Comparison of ENCODE assay signal across 8 cellular contexts in the genomic region with DNA sequence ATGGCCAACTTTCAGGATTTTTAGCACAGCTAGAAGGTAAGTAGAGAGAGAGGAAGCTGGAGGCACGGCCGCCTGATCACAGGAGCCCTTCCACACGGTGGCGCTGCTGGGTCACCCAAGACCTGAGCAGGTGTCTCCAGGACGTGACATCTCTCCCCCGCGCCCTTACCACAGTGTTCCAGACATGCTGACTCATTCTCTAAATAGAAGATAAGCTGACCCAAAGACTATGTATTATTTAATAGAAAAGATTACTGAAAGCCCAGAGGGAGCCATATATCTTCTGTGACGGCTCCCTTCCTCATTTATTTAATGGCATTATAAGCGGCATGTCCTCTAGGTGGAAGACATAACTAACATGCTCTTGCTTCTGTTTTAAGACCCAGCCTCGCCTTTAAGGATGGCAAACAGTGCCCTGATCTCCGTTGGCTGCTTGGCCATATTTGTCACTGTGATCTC. TPM values are rescaled to one million over a fixed set of nuclear protein-coding genes. Genes with fewer than 3 reads are reported as not detected.
DNase-seq lines count a peak whose midpoint lies in the region; ATAC-seq, FAIRE-seq and TF ChIP-seq lines count a peak whose summit lies in the region.

No MANE protein-coding gene starts in this region.

- CTCF ChIA-PET in endothelial cell of umbilical vein (lab: Charles Lee): interaction anchor here (0.6 to 7.5 kb wide), 51 partner anchors 9 to 695 kb away, joined by 3 to 88 read pairs (median 5); a partner anchor contains a TSS

- no peaks in the 10 kb centered on the region for H4K20me1 ChIP-seq in endothelial cell of umbilical vein (replicated peaks; ENCODE audit: control insufficient read depth, extremely low read depth, insufficient read depth, low read length)

- peak; percentile 96 for ATAC-seq in GM21447 (IDR thresholded peaks at IDR 0.05; ENCODE audit: unreplicated experiment)
- peak; percentile 98 for ATAC-seq in naive B cell (ENCODE audit: low read depth in 2 of 2)
- peak; percentile 97 for ATAC-seq in stimulated activated memory B cell treated with anti-CD40 and anti-IgM and Interleukin-4, amounts not matched to agents 10 μg/mL and 1 μg/mL and 100 μg/mL, for 72 hours

- TF ChIP-seq CTCF in endothelial cell of umbilical vein (IDR thresholded peaks at IDR 0.05; ENCODE audit: extremely low read depth in 1 of 2, insufficient read depth in 1 of 2, low read depth in 1 of 2, low read length in 2 of 2): peak; percentile 89 to 95

- no peaks in the 10 kb centered on the region for H3K79me2 ChIP-seq in endothelial cell of umbilical vein (ENCODE audit: control insufficient read depth, insufficient read depth, low read length)

- H3K36me3 ChIP-seq in endothelial cell of umbilical vein (ENCODE audit: control insufficient read depth in 2 of 2, extremely low read depth in 1 of 2, insufficient read depth in 2 of 2, low read length in 2 of 2): no peaks in the 10 kb centered on the region

- H3K4me3 Mint-ChIP-seq in naive B cell: peak overlapping the region in 6 of 8 donors; percentile 56 to 71 (median 62)
- H3K4me3 Mint-ChIP-seq in stimulated activated memory B cell treated with anti-CD40 and anti-IgM and Interleukin-4, amounts not matched to agents 10 μg/mL and 1 μg/mL and 100 μg/mL, for 72 hours: peak overlapping the region; percentile 76

- no peaks in the 10 kb centered on the region for H3K9me3 ChIP-seq in endothelial cell of umbilical vein (replicated peaks; ENCODE audit: control insufficient read depth, insufficient read depth, low read length)

- H3K9ac ChIP-seq in endothelial cell of umbilical vein (replicated peaks; ENCODE audit: extremely low read depth, insufficient read depth, low read length): peak overlapping the region; percentile 13

- peak; percentile 95 for FAIRE-seq in endothelial cell of umbilical vein (lab: Jason Lieb, UNC)

- peak overlapping the region in 1 of 3 experiments; percentile 7 for H3K4me3 ChIP-seq in endothelial cell of umbilical vein (replicated peaks in 1 of 3; ENCODE audit: insufficient read depth in 1 of 3, low read depth in 1 of 3, low read length in 3 of 3)

- H3K27ac Mint-ChIP-seq in naive B cell: peak overlapping the region in 1 of 6 donors; percentile 28
- peak overlapping the region; percentile 80 for H3K27ac Mint-ChIP-seq in stimulated activated memory B cell treated with anti-CD40 and anti-IgM and Interleukin-4, amounts not matched to agents 10 μg/mL and 1 μg/mL and 100 μg/mL, for 72 hours

- H3K4me2 ChIP-seq in endothelial cell of umbilical vein (ENCODE audit: insufficient read depth, low read length): peak overlapping the region; percentile 76

- peak overlapping the region; percentile 42 for H3K27ac ChIP-seq in endothelial cell of umbilical vein (ENCODE audit: insufficient read depth, low read depth, low read length)

- DNase-seq in DMS153 treated with DMSO at 0.1 percent for 48 hours (lab: John Stamatoyannopoulos, UW; ENCODE audit: unreplicated experiment) (peak; percentile 99), HUDEP-2 (lab: John Stamatoyannopoulos, UW; ENCODE audit: unreplicated experiment in 76 of 76) (peak in 75 of 76 experiments; percentile 21 to 97 (median 89)), NOMO-1 treated with DMSO at 0.1 percent for 48 hours (lab: John Stamatoyannopoulos, UW; ENCODE audit: unreplicated experiment) (peak; percentile 80), endothelial cell of umbilical vein (ENCODE audit: low read depth, low spot score) (peak; percentile 92), naive B cell (peak; percentile 75)
- DNase-seq in activated CD8-positive, alpha-beta memory T cell treated with anti-CD3 and anti-CD28 coated beads for 4 hours (ENCODE audit: low read depth in 2 of 2): peak; percentile 79 to 84

- H3K27me3 Mint-ChIP-seq in naive B cell: peaks cover 11 to 22% (median 20%) of the 10 kb centered on the region in 3 donors
- H3K27me3 Mint-ChIP-seq in stimulated activated memory B cell treated with anti-CD40 and anti-IgM and Interleukin-4, amounts not matched to agents 10 μg/mL and 1 μg/mL and 100 μg/mL, for 72 hours: no peaks in the 10 kb centered on the region

- TF ChIP-seq POLR2A in endothelial cell of umbilical vein (IDR thresholded peaks at IDR 0.05; ENCODE audit: low read depth, low read length): no peak

- H3K9me1 ChIP-seq in endothelial cell of umbilical vein (replicated peaks; ENCODE audit: control insufficient read depth, extremely low read depth, insufficient read depth, low read length): no peaks in the 10 kb centered on the region

- dilution Hi-C loops in endothelial cell of umbilical vein (cut with MboI; ENCODE audit: extremely low pct_ligation_motif_present, low sequenced_read_pairs): no loop called here

- no peaks in the 10 kb centered on the region for H3K9me3 Mint-ChIP-seq in naive B cell
- no peaks in the 10 kb centered on the region for H3K9me3 Mint-ChIP-seq in stimulated activated memory B cell treated with anti-CD40 and anti-IgM and Interleukin-4, amounts not matched to agents 10 μg/mL and 1 μg/mL and 100 μg/mL, for 72 hours

- peaks cover 7 to 12% (median 11%) of the 10 kb centered on the region in 3 donors for H3K4me1 Mint-ChIP-seq in naive B cell
- peaks cover 11% of the 10 kb centered on the region for H3K4me1 Mint-ChIP-seq in stimulated activated memory B cell treated with anti-CD40 and anti-IgM and Interleukin-4, amounts not matched to agents 10 μg/mL and 1 μg/mL and 100 μg/mL, for 72 hours

- H2AFZ ChIP-seq in endothelial cell of umbilical vein (ENCODE audit: low read depth, low read length): peak overlapping the region; percentile 50

- intact Hi-C loops in endothelial cell of umbilical vein (cut with micrococcal nuclease): loop anchor here (1.0 to 2.0 kb wide), 6 partner anchors 190 to 440 kb away; no protein-coding TSS in a partner anchor

- POLR2A ChIA-PET in endothelial cell of umbilical vein (lab: Charles Lee): interaction anchor here (0.6 to 1.0 kb wide), 2 partner anchors 190 to 270 kb away, joined by 4 to 5 read pairs; no protein-coding TSS in a partner anchor

- BruUV-seq in endothelial cell of umbilical vein (replicated peaks; lab: Mats Ljungman, UMichigan): no TSS peak

- peaks cover 9% of the 10 kb centered on the region for H3K4me1 ChIP-seq in endothelial cell of umbilical vein (ENCODE audit: control insufficient read depth, extremely low read depth, insufficient read depth, low read length)

- H3K36me3 Mint-ChIP-seq in naive B cell: no peaks in the 10 kb centered on the region
- H3K36me3 Mint-ChIP-seq in stimulated activated memory B cell treated with anti-CD40 and anti-IgM and Interleukin-4, amounts not matched to agents 10 μg/mL and 1 μg/mL and 100 μg/mL, for 72 hours: no peaks in the 10 kb centered on the region

- no peaks in the 10 kb centered on the region for H3K27me3 ChIP-seq in endothelial cell of umbilical vein (ENCODE audit: control insufficient read depth in 2 of 2, insufficient read depth in 2 of 2, low read length in 2 of 2)

TF ChIP-seq in endothelial cell of umbilical vein, 7 proteins besides CTCF, POLR2A, EP300 and RAD21:
- TF ChIP-seq GATA2 (IDR thresholded peaks at IDR 0.05; ENCODE audit: insufficient read depth, insufficient read length, low read depth, low read length) (peak; percentile 75), EZH2 (IDR thresholded peaks at IDR 0.05; ENCODE audit: borderline replicate concordance, low read depth, low read length, severe bottlenecking) (no peak), POLR2AphosphoS5 (IDR thresholded peaks at IDR 0.05; ENCODE audit: insufficient read depth, low read depth, low read length) (peak; percentile 69), FOS (IDR thresholded peaks at IDR 0.05; ENCODE audit: borderline replicate concordance, insufficient read depth, low read length) (peak; percentile 79), MYC (IDR thresholded peaks at IDR 0.05; ENCODE audit: low read depth, low read length) (no peak)

RNA-seq across cellular contexts. Expression of a gene that starts 26.0 kb away (rescaled TPM):
- total RNA-seq in endothelial cell of umbilical vein: 58.4 and 62.6 TPM in 2 replicates
- polyA plus RNA-seq in endothelial cell of umbilical vein (53.4 and 68.0 TPM in 2 replicates), naive B cell (ENCODE audit: low read depth in 6 of 6) (10 to 100 TPM; 46.2 to 78.3 (median 55.1) TPM)
- 47.7 and 57.8 TPM in 2 replicates for polyA plus RNA-seq in endothelial cell of umbilical vein (2011; cell fraction: cytosol; rRNA removed)
- polyA plus RNA-seq in endothelial cell of umbilical vein (2011; cell fraction: nucleus; rRNA removed): 20.9 and 26.8 TPM in 2 replicates
- 42.5 and 45.7 TPM in 2 replicates for polyA plus RNA-seq in endothelial cell of umbilical vein (2012)
- polyA minus RNA-seq in endothelial cell of umbilical vein: 22.1 and 25.1 TPM in 2 replicates
- 47.5 TPM for polyA minus RNA-seq in endothelial cell of umbilical vein (2011; cell fraction: cytosol; rRNA and poly(A)+ RNA removed)
- polyA minus RNA-seq in endothelial cell of umbilical vein (2011; cell fraction: nucleus; rRNA and poly(A)+ RNA removed): 6.4 and 7.0 TPM in 2 replicates

RNA-seq across cellular contexts. Expression of a gene that starts 26.6 kb away (rescaled TPM):
- 0.33 and 0.35 TPM in 2 replicates for total RNA-seq in endothelial cell of umbilical vein
- polyA plus RNA-seq in endothelial cell of umbilical vein (0.29 TPM in 2 replicates), naive B cell (ENCODE audit: low read depth in 6 of 6) (not detected)
- 0.36 and 0.37 TPM in 2 replicates for polyA plus RNA-seq in endothelial cell of umbilical vein (2011; cell fraction: cytosol; rRNA removed)
- 0.38 and 0.43 TPM in 2 replicates for polyA plus RNA-seq in endothelial cell of umbilical vein (2011; cell fraction: nucleus; rRNA removed)
- 1.0 and 1.5 TPM in 2 replicates for polyA plus RNA-seq in endothelial cell of umbilical vein (2012)
- 1.2 TPM in 1 of 2 replicates, not detected in the other for polyA minus RNA-seq in endothelial cell of umbilical vein
- polyA minus RNA-seq in endothelial cell of umbilical vein (2011; cell fraction: cytosol; rRNA and poly(A)+ RNA removed): 0.51 TPM
- 1.1 TPM in 1 of 2 replicates, not detected in the other for polyA minus RNA-seq in endothelial cell of umbilical vein (2011; cell fraction: nucleus; rRNA and poly(A)+ RNA removed)
